ENCODE assay signal across 8 cellular contexts in the genomic region with DNA sequence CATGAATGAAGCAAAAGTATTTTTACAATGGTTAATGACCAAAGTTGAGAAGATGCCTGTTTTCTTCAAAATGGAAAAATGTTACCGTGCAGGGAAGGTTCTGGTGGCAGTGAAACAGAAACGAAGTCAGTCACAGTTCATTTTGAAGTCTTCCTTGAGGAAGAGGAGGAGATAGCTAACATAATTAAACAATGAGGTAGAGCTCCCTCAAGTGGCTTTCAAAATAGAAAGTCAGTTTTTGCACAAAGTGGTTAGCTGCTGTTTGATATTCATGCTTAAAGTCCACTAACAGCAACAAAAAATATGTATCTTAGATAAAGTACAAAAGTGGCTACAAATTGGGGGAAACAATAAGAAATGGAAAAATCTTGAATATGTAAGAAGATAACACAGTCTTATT.
DNase-seq lines count a peak whose midpoint lies in the region; ATAC-seq and TF ChIP-seq lines count a peak whose summit lies in the region.

No MANE protein-coding gene starts in this region.

- peak; percentile 25 for DNase-seq in AG08395 (ENCODE audit: low spot score)
- DNase-seq in RWPE1 (ENCODE audit: low spot score): peak; percentile 4
- no peak for DNase-seq in heart right ventricle
- DNase-seq in SHP77 (lab: John Stamatoyannopoulos, UW): no peak
- no peak for DNase-seq in NCI-H526 treated with DMSO at 0.1 percent for 48 hours (lab: John Stamatoyannopoulos, UW)
- no peak for DNase-seq in NCI-H1092 treated with DMSO at 0.1 percent for 48 hours (lab: John Stamatoyannopoulos, UW)

- POLR2A ChIA-PET in RWPE1 (lab: Yijun Ruan, JAX; ENCODE audit: low non-redundant PET): no interaction called here

- H3K27me3 ChIP-seq in heart right ventricle: no peaks in the 10 kb centered on the region

- H3K36me3 ChIP-seq in heart right ventricle: peaks cover 0 to 2% (median 0%) of the 10 kb centered on the region in 9 donors

- no peaks in the 10 kb centered on the region for H3K9me3 ChIP-seq in heart right ventricle

- 14 to 22% methylated on average over 2 of the region's 2 CpGs for WGBS in heart right ventricle, 2 donors

- CTCF ChIA-PET in RWPE1 (lab: Yijun Ruan, JAX): interaction anchor here (0.6 to 1.5 kb wide), 2 partner anchors 11 to 333 kb away, joined by 3 to 4 read pairs; no protein-coding TSS in a partner anchor

- intact Hi-C loops in heart right ventricle (cut with DNase I): loop anchor here in 2 of 10 donors (10.0 kb wide), 1 partner anchor 332 kb away; no protein-coding TSS in a partner anchor

- H3K4me3 ChIP-seq in heart right ventricle: no peak overlapping the region

- no peak overlapping the region for H3K27ac ChIP-seq in RWPE1
- no peak overlapping the region for H3K27ac ChIP-seq in heart right ventricle

- H3K4me1 ChIP-seq in heart right ventricle: peaks cover 0 to 6% (median 0%) of the 10 kb centered on the region in 9 donors

- ATAC-seq in GM19468 (IDR thresholded peaks at IDR 0.05; ENCODE audit: extremely low read depth, unreplicated experiment): peak; percentile 32
- no peak for ATAC-seq in heart right ventricle
- no peak for ATAC-seq in GM18868 (IDR thresholded peaks at IDR 0.05; ENCODE audit: unreplicated experiment)

- peak; percentile 25; the same call in 1 of the 2 replicates for TF ChIP-seq CTCF in RWPE1 (conservative IDR thresholded peaks at IDR 0.05; ENCODE audit: low read depth)
- peak in 7 of 9 donors; percentile 13 to 53 (median 44) for TF ChIP-seq CTCF in heart right ventricle (IDR thresholded peaks at IDR 0.05)

Comparison
In these comparisons a context has a peak if more than half of its experiments do, and no peak if none do; other contexts are left out.
1. DNase-seq: peak in AG08395 (single experiment) and RWPE1 (single experiment); none in heart right ventricle (0 of 2), SHP77 (0 of 2), NCI-H526 treated with DMSO at 0.1 percent for 48 hours (single experiment) and NCI-H1092 treated with DMSO at 0.1 percent for 48 hours (single experiment).